ENCODE assay signal across 16 cellular contexts in the genomic region with DNA sequence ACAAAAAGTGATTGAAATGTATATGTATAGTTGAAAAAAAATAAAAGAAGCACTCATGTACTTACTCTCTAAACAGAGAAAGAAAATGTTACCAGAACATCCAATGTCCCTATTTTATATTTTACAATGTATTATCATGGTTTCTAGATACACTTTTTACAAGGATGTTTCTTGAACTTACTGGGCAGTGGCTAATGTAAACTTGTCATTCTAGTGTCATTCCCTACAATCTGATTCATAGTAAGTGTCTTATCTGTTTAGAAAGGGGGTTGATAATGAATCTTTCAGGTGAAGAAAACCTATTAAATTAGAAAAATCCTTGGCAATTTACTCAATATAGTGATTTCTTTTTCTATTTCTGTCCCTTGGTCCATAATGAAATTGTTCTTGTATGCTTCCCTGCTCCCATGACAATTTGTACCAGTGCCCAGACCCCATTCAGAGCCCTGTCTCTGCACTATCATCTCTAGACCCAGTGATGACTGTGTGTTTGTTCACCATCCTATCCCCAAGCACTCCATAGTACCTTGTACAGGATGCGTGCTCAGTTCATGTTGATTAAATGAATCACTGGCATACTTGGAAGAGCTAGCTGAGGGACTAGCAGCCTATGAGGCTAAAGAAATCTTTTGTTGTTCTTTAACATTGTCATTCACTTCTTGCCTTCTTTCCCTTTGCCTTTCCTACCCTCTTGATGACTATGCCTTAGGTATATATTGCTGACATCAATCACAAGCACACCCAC.
DNase-seq lines count a peak whose midpoint lies in the region; FAIRE-seq and TF ChIP-seq lines count a peak whose summit lies in the region.
"Had no signal": no experiment of that assay in that cellular context is flagged by ENCODE, and none has a peak within 500 bp of the region (broad histone marks: within the 10 kb centered on the region; RNA-seq: fewer than 3 reads in every experiment).

No MANE protein-coding gene starts in this region.

- 70% methylated on average over 1 of the region's 1 CpG for WGBS in smooth muscle cell (ENCODE audit: low lambda C conversion rate)

- FAIRE-seq in bronchial epithelial cell (lab: Jason Lieb, UNC): no peak

- no peak overlapping the region for H3K4me2 ChIP-seq in smooth muscle cell

- DNase-seq in AG20443 (ENCODE audit: low spot score) (peak; percentile 75), MG63 (peak; percentile 75), bronchial epithelial cell (ENCODE audit: low read depth) (peak; percentile 98), kidney tubule cell (ENCODE audit: low spot score) (peak; percentile 89), smooth muscle cell (lab: John Stamatoyannopoulos, UW; ENCODE audit: unreplicated experiment) (no peak), NCI-H69 (lab: John Stamatoyannopoulos, UW) (no peak), HuH-7.5 (ENCODE audit: low spot score) (no peak)
- no peak for DNase-seq in NK-92 treated with Interleukin-12 subunit alpha and Interleukin-12 subunit beta, amount 100 ng/mL, for 24 hours (lab: John Stamatoyannopoulos, UW)
- DNase-seq: activated CD8-positive, alpha-beta memory T cell treated with anti-CD3 and anti-CD28 coated beads, Interleukin-2, amount 10 ng/mL, durations not matched to agents 7 days and 5 days; activated naive CD8-positive, alpha-beta T cell treated with anti-CD3 and anti-CD28 coated beads, Interleukin-2, amount 10 ng/mL, durations not matched to agents 7 days and 5 days; CD4-positive, CD25-positive, alpha-beta regulatory T cell; naive B cell; NCI-H526 treated with DMSO at 0.1 percent for 48 hours; SIG-M5; stimulated activated CD4-positive, alpha-beta T cell treated with anti-CD3 and anti-CD28 coated beads, Interleukin-4, amount 100 ng/mL, for 4 hours; stimulated activated naive CD4-positive, alpha-beta T cell had no signal

- no peaks in the 10 kb centered on the region for H3K79me2 ChIP-seq in smooth muscle cell (ENCODE audit: low read depth)

- peaks cover 4% of the 10 kb centered on the region; the same call in 1 of the 2 replicates for H3K9me3 ChIP-seq in MG63
- no peaks in the 10 kb centered on the region for H3K9me3 ChIP-seq in smooth muscle cell (replicated peaks; ENCODE audit: low read depth)

- H3F3A ChIP-seq in smooth muscle cell (ENCODE audit: low read depth): no peaks in the 10 kb centered on the region

- H2AFZ ChIP-seq in smooth muscle cell (ENCODE audit: low read depth): no peak overlapping the region

- H3K9ac ChIP-seq in smooth muscle cell (ENCODE audit: low read depth): no peak overlapping the region

- no peaks in the 10 kb centered on the region for H4K20me1 ChIP-seq in smooth muscle cell (ENCODE audit: low read depth)

- TF ChIP-seq CTCF in bronchial epithelial cell (IDR thresholded peaks at IDR 0.05; ENCODE audit: insufficient read depth, low read length, severe bottlenecking) (no peak), smooth muscle cell (IDR thresholded peaks at IDR 0.05; ENCODE audit: borderline replicate concordance, insufficient read depth, poor library complexity, severe bottlenecking) (no peak)

- H3K27ac ChIP-seq in smooth muscle cell (ENCODE audit: low read depth): no peak overlapping the region

- H3K4me3 ChIP-seq in MG63 (no peak overlapping the region), bronchial epithelial cell (ENCODE audit: low read depth, low read length) (no peak overlapping the region), smooth muscle cell (no peak overlapping the region)

- H3K27me3 ChIP-seq in MG63 (no peaks in the 10 kb centered on the region), bronchial epithelial cell (ENCODE audit: control insufficient read depth, insufficient read depth, low read length) (no peaks in the 10 kb centered on the region), smooth muscle cell (ENCODE audit: low read depth) (no peaks in the 10 kb centered on the region)

- no peaks in the 10 kb centered on the region; the same call in 1 of the 2 replicates for H3K36me3 ChIP-seq in MG63
- no peaks in the 10 kb centered on the region for H3K36me3 ChIP-seq in bronchial epithelial cell (ENCODE audit: control insufficient read depth, insufficient read depth, low read length)
- no peaks in the 10 kb centered on the region for H3K36me3 ChIP-seq in smooth muscle cell (ENCODE audit: low read depth)

- H3K4me1 ChIP-seq in smooth muscle cell (ENCODE audit: low read depth): no peaks in the 10 kb centered on the region

Comparison
In these comparisons a context has a peak if more than half of its experiments do, and no peak if none do; other contexts are left out.
1. DNase-seq: peak in AG20443 (single experiment), MG63 (single experiment), bronchial epithelial cell (single experiment) and kidney tubule cell (single experiment); none in smooth muscle cell (single experiment), NK-92 treated with Interleukin-12 subunit alpha and Interleukin-12 subunit beta, amount 100 ng/mL, for 24 hours (single experiment), NCI-H69 (single experiment) and HuH-7.5 (single experiment).